Comparison of ENCODE assay signal across 23 cellular contexts in genomic region chr17:73021771-73022170, GRCh38.
"Had no signal": no experiment of that assay in that cellular context is flagged by ENCODE, and none has a peak within 500 bp of the region (broad histone marks: within the 10 kb centered on the region; RNA-seq: fewer than 3 reads in every experiment).

No MANE protein-coding gene starts in this region.

- H3K36me3 ChIP-seq: lower lobe of right lung, neutrophil, prostate gland, right atrium auricular region, suprapubic skin, transverse colon, upper lobe of right lung, vagina had no signal

- ATAC-seq: left ventricle myocardium superior; lower lobe of right lung; natural killer cell treated with Interleukin-12 subunit alpha and Interleukin-12 subunit beta and Interleukin-15 and Interleukin-18, amount 100 ng/mL, for 72 hours; sciatic nerve; stimulated activated naive CD8-positive, alpha-beta T cell treated with anti-CD3 and anti-CD28 coated beads, Interleukin-15, amount 100 ng/mL, for 72 hours; upper lobe of right lung had no signal

- H3K27me3 Mint-ChIP-seq: natural killer cell treated with Interleukin-12 subunit alpha and Interleukin-12 subunit beta and Interleukin-15 and Interleukin-18, amount 100 ng/mL, for 72 hours; stimulated activated naive CD8-positive, alpha-beta T cell treated with anti-CD3 and anti-CD28 coated beads, Interleukin-15, amount 100 ng/mL, for 72 hours had no signal

- H3K4me1 Mint-ChIP-seq: neural crest cell; stimulated activated naive CD8-positive, alpha-beta T cell treated with anti-CD3 and anti-CD28 coated beads, Interleukin-15, amount 100 ng/mL, for 72 hours had no signal

- H3K4me3 Mint-ChIP-seq: natural killer cell treated with Interleukin-12 subunit alpha and Interleukin-12 subunit beta and Interleukin-15 and Interleukin-18, amount 100 ng/mL, for 72 hours; neural crest cell; stimulated activated naive CD8-positive, alpha-beta T cell treated with anti-CD3 and anti-CD28 coated beads, Interleukin-15, amount 100 ng/mL, for 72 hours had no signal

- H3K4me1 ChIP-seq: lower lobe of right lung, parathyroid adenoma, prostate gland, right atrium auricular region, suprapubic skin, transverse colon, upper lobe of right lung, vagina had no signal

- DNase-seq: dorsolateral prefrontal cortex; effector CD4-positive, alpha-beta T cell; head of caudate nucleus; left ventricle myocardium superior; lower lobe of right lung; stimulated activated CD4-positive, alpha-beta T cell treated with anti-CD3 and anti-CD28 coated beads, Interleukin-12 subunit alpha, Interleukin-12 subunit beta, amount 100 ng/mL, for 4 hours; stimulated activated CD4-positive, alpha-beta T cell treated with anti-CD3 and anti-CD28 coated beads, Interleukin-1b, Interleukin-23, amount 100 ng/mL, for 48 hours; stimulated activated CD4-positive, alpha-beta T cell treated with anti-CD3 and anti-CD28 coated beads, Interleukin-4, amount 100 ng/mL, for 1 hour; stimulated activated CD8-positive, alpha-beta memory T cell treated with anti-CD3 and anti-CD28 coated beads, Interleukin-4, amount 100 ng/mL, for 48 hours; stimulated activated naive CD4-positive, alpha-beta T cell; stimulated activated naive CD8-positive, alpha-beta T cell treated with anti-CD3 and anti-CD28 coated beads, Interleukin-15, amount 100 ng/mL, for 72 hours; transverse colon; upper lobe of right lung had no signal

- H3K4me3 ChIP-seq: dorsolateral prefrontal cortex, lower lobe of right lung, prostate gland, right atrium auricular region, smooth muscle cell, suprapubic skin, transverse colon, upper lobe of right lung, vagina had no signal

- H3K27me3 ChIP-seq: dorsolateral prefrontal cortex, neutrophil, right atrium auricular region, suprapubic skin, transverse colon, upper lobe of right lung, vagina had no signal

- H3K27ac Mint-ChIP-seq: natural killer cell treated with Interleukin-12 subunit alpha and Interleukin-12 subunit beta and Interleukin-15 and Interleukin-18, amount 100 ng/mL, for 72 hours; stimulated activated naive CD8-positive, alpha-beta T cell treated with anti-CD3 and anti-CD28 coated beads, Interleukin-15, amount 100 ng/mL, for 72 hours had no signal

- H3K9me3 ChIP-seq: neutrophil, prostate gland, suprapubic skin, vagina had no signal

- H3K27ac ChIP-seq: dorsolateral prefrontal cortex, lower lobe of right lung, parathyroid adenoma, prostate gland, right atrium auricular region, suprapubic skin, transverse colon, upper lobe of right lung, vagina had no signal
